8 cellular contexts compared by ENCODE assay signal in the genomic region with DNA sequence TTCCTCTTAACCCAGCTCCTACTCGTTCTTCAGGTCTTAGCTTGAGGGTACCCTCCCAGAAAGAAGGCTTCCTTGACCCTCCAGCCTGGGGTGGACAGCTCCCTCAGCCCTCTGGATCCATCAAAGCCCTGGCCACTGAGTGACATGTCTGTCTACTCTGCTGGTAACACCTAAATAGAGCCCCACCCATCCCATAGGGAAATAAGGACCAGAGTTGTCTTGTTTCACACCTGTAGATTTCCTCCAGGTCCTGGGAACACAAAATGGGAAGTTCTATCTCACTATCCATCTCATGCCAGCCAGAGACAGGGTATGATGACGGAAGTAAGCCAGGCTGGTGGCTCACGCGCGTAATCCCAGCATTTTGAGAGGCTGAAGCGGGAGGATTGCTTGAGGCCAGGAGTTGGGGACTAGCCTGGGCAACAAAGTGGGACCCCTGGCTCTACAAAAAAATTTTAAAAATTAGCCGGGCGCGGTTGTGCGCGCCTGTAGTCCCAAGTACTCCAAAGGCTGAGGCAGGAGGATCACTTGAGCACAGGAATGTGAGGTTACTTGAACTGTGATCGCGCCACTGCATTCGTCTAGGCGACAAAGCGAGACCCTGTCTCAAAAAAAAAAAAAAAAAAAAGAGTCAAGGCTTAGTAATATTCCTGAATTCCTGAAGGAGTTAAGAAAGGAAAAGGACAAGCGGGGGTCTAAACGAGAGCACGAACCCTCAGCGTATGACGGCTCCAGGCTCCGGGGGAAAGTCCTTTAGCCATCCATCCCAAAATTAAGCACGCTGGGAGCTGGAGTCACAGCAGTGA. TPM values are rescaled to one million over a fixed set of nuclear protein-coding genes. Genes with fewer than 3 reads are reported as not detected.
DNase-seq lines count a peak whose midpoint lies in the region; ATAC-seq and TF ChIP-seq lines count a peak whose summit lies in the region.

No MANE protein-coding gene starts in this region.

- H3K27ac ChIP-seq in heart left ventricle = peak overlapping the region; percentile 90 to 99 (median 96)

- CTCF ChIA-PET in activated naive CD4-positive, alpha-beta T cell treated with anti-CD3 and anti-CD28 coated beads for 36 hours (lab: Charles Lee) = interaction anchor here (0.6 to 2.7 kb wide), 23 partner anchors 8 to 559 kb away, joined by 3 to 32 read pairs (median 4); partner anchors contain the start of genes ACTMAP, HNRNPUL1 and SNRPA
- CTCF ChIA-PET in GM10248 (lab: Yijun Ruan, JAX) = interaction anchor here (0.6 to 6.3 kb wide), 30 partner anchors 8 to 664 kb away, joined by 3 to 124 read pairs (median 5); partner anchors contain the start of gene HNRNPUL1

- no peaks in the 10 kb centered on the region for H3K27me3 ChIP-seq in heart left ventricle

- POLR2A ChIA-PET in GM10248 (lab: Yijun Ruan, JAX) = interaction anchor here (0.7 to 1.8 kb wide), 3 partner anchors 12 to 45 kb away, joined by 3 to 7 read pairs (median 4); partner anchors contain the start of gene HNRNPUL1

- peaks cover 38% of the 10 kb centered on the region for H3K36me3 Mint-ChIP-seq in activated naive CD4-positive, alpha-beta T cell treated with anti-CD3 and anti-CD28 coated beads for 36 hours (ENCODE audit: low read depth)
- H3K36me3 Mint-ChIP-seq in activated T-cell treated with anti-CD3 and anti-CD28 coated beads, Interleukin-2, amount 50 U/mL, for 4 hours (ENCODE audit: insufficient read depth) = peaks cover 31% of the 10 kb centered on the region

- DNase-seq in activated naive CD4-positive, alpha-beta T cell treated with anti-CD3 and anti-CD28 coated beads for 36 hours = no peak
- no peak for DNase-seq in activated naive CD4-positive, alpha-beta T cell (lab: John Stamatoyannopoulos, UW)
- no peak for DNase-seq in activated T-cell treated with anti-CD3 and anti-CD28 coated beads, Interleukin-2, amount 50 U/mL, for 4 hours
- DNase-seq in heart left ventricle = no peak
- DNase-seq in retinal pigment epithelial cell (ENCODE audit: low read depth) = no peak
- no peak for DNase-seq in GM10248 (ENCODE audit: extremely low spot score)

- peaks cover 6 to 74% (median 35%) of the 10 kb centered on the region in 12 donors for H3K4me1 ChIP-seq in heart left ventricle

- no peak for ATAC-seq in activated T-cell treated with anti-CD3 and anti-CD28 coated beads, Interleukin-2, amount 50 U/mL, for 4 hours
- ATAC-seq in heart left ventricle = peak in 3 of 4 donors; percentile 29 to 38 (median 36)
- ATAC-seq in HG03045 (IDR thresholded peaks at IDR 0.05; ENCODE audit: unreplicated experiment) = no peak
- no peak for ATAC-seq in HG02981 (IDR thresholded peaks at IDR 0.05; ENCODE audit: unreplicated experiment)

- intact Hi-C loops in activated naive CD4-positive, alpha-beta T cell treated with anti-CD3 and anti-CD28 coated beads for 36 hours (cut with micrococcal nuclease) = loop anchor here (1.0 to 5.0 kb wide), 5 partner anchors 19 to 335 kb away; partner anchors contain the start of gene DMAC2
- intact Hi-C loops in heart left ventricle (cut with DNase I) = loop anchor here (1.0 to 10.0 kb wide), 15 partner anchors 15 to 332 kb away; partner anchors contain the start of genes TGFB1 (in 4 of the 10), DMAC2 (in 2 of the 10), B3GNT8 (in 1 of the 10) and HNRNPUL1 (in 1 of the 10)

- H3K9me3 ChIP-seq in heart left ventricle = no peaks in the 10 kb centered on the region

- 8 to 17% (median 10%) methylated on average over 23 of the region's 23 CpGs for WGBS in heart left ventricle, 4 donors

- H3K4me1 Mint-ChIP-seq in activated naive CD4-positive, alpha-beta T cell treated with anti-CD3 and anti-CD28 coated beads for 36 hours (ENCODE audit: low read depth) = peaks cover 78% of the 10 kb centered on the region
- peaks cover 77% of the 10 kb centered on the region for H3K4me1 Mint-ChIP-seq in activated T-cell treated with anti-CD3 and anti-CD28 coated beads, Interleukin-2, amount 50 U/mL, for 4 hours (ENCODE audit: low read depth)

- no peaks in the 10 kb centered on the region for H3K27me3 Mint-ChIP-seq in activated naive CD4-positive, alpha-beta T cell treated with anti-CD3 and anti-CD28 coated beads for 36 hours (ENCODE audit: low read depth)
- H3K27me3 Mint-ChIP-seq in activated T-cell treated with anti-CD3 and anti-CD28 coated beads, Interleukin-2, amount 50 U/mL, for 4 hours (ENCODE audit: low read depth) = no peaks in the 10 kb centered on the region

- TF ChIP-seq CTCF in heart left ventricle (IDR thresholded peaks at IDR 0.05) = no peak
- TF ChIP-seq CTCF in retinal pigment epithelial cell (conservative IDR thresholded peaks at IDR 0.05; ENCODE audit: low read depth, low read length) = no peak
- no peak for TF ChIP-seq CTCF in GM10248 (IDR thresholded peaks at IDR 0.05; ENCODE audit: control extremely low read depth, extremely low read depth, low read depth, missing control alignments)

- H3K4me3 ChIP-seq in heart left ventricle = peak overlapping the region; percentile 40 to 95 (median 76)
- peak overlapping the region; percentile 71 for H3K4me3 ChIP-seq in retinal pigment epithelial cell (ENCODE audit: low read length)

- TF ChIP-seq POLR2A in heart left ventricle (IDR thresholded peaks at IDR 0.05) = no peak

- H3K27ac Mint-ChIP-seq in activated naive CD4-positive, alpha-beta T cell treated with anti-CD3 and anti-CD28 coated beads for 36 hours = peak overlapping the region; percentile 96

- peak overlapping the region; percentile 95 for H3K4me3 Mint-ChIP-seq in activated naive CD4-positive, alpha-beta T cell treated with anti-CD3 and anti-CD28 coated beads for 36 hours
- H3K4me3 Mint-ChIP-seq in activated T-cell treated with anti-CD3 and anti-CD28 coated beads, Interleukin-2, amount 50 U/mL, for 4 hours = peak overlapping the region; percentile 97

- H3K9me3 Mint-ChIP-seq in activated naive CD4-positive, alpha-beta T cell treated with anti-CD3 and anti-CD28 coated beads for 36 hours = no peaks in the 10 kb centered on the region
- H3K9me3 Mint-ChIP-seq in activated T-cell treated with anti-CD3 and anti-CD28 coated beads, Interleukin-2, amount 50 U/mL, for 4 hours = no peaks in the 10 kb centered on the region

- H3K36me3 ChIP-seq in heart left ventricle = peaks cover 2 to 62% (median 55%) of the 10 kb centered on the region in 9 donors

RNA-seq across cellular contexts. Expression of gene CCDC97, which starts 0.5 kb away (rescaled TPM):
- total RNA-seq in activated naive CD4-positive, alpha-beta T cell treated with anti-CD3 and anti-CD28 coated beads for 36 hours = 10 to 100 TPM; 14.9 to 15.8 TPM
- total RNA-seq in activated T-cell treated with anti-CD3 and anti-CD28 coated beads, Interleukin-2, amount 50 U/mL, for 4 hours = 10 to 100 TPM; 33.8 to 40.5 (median 35.1) TPM
- total RNA-seq in heart left ventricle = 10 to 100 TPM; 10.0 to 22.2 (median 14.2) TPM
- 10 to 100 TPM; 12.8 to 16.0 TPM for polyA plus RNA-seq in heart left ventricle

RNA-seq across cellular contexts. Expression of gene TGFB1, which starts 44.3 kb away (rescaled TPM):
- 10 to 100 TPM; 94.4 to 95.6 TPM for total RNA-seq in activated naive CD4-positive, alpha-beta T cell treated with anti-CD3 and anti-CD28 coated beads for 36 hours
- 100 to 1,000 TPM; 134 to 168 (median 142) TPM for total RNA-seq in activated T-cell treated with anti-CD3 and anti-CD28 coated beads, Interleukin-2, amount 50 U/mL, for 4 hours
- 10 to 100 TPM in 8 of 9 donors, 1 to 10 TPM in 1; 9.4 to 68.8 (median 13.9) TPM for total RNA-seq in heart left ventricle
- polyA plus RNA-seq in heart left ventricle = 10 to 100 TPM; 13.4 to 24.0 TPM

RNA-seq across cellular contexts. Expression of gene HNRNPUL1, which starts 45.3 kb away (rescaled TPM):
- total RNA-seq in activated naive CD4-positive, alpha-beta T cell treated with anti-CD3 and anti-CD28 coated beads for 36 hours = 100 to 1,000 TPM; 298 to 301 TPM
- total RNA-seq in activated T-cell treated with anti-CD3 and anti-CD28 coated beads, Interleukin-2, amount 50 U/mL, for 4 hours = 100 to 1,000 TPM; 224 to 248 (median 238) TPM
- total RNA-seq in heart left ventricle = 100 to 1,000 TPM in 7 of 9 donors, 10 to 100 TPM in 2; 88.7 to 138 (median 115) TPM
- 10 to 100 TPM; 64.2 to 91.0 TPM for polyA plus RNA-seq in heart left ventricle

RNA-seq across cellular contexts. Expression of gene B9D2, which starts 54.5 kb away (rescaled TPM):
- 1 to 10 TPM; 3.5 to 4.1 TPM for total RNA-seq in activated naive CD4-positive, alpha-beta T cell treated with anti-CD3 and anti-CD28 coated beads for 36 hours
- 1 to 10 TPM; 5.4 to 5.7 (median 5.7) TPM for total RNA-seq in activated T-cell treated with anti-CD3 and anti-CD28 coated beads, Interleukin-2, amount 50 U/mL, for 4 hours
- 1 to 10 TPM; 2.0 to 5.1 (median 3.3) TPM for total RNA-seq in heart left ventricle
- 10 to 100 TPM in 1 of 2 donors, 1 to 10 TPM in 1; 1.9 to 14.6 TPM for polyA plus RNA-seq in heart left ventricle

Comparison
In these comparisons a context has a peak if more than half of its experiments do, and no peak if none do; other contexts are left out.
1. ATAC-seq: peak in heart left ventricle (3 of 4); none in activated T-cell treated with anti-CD3 and anti-CD28 coated beads, Interleukin-2, amount 50 U/mL, for 4 hours (0 of 2), HG03045 (single experiment) and HG02981 (single experiment).